14 cellular contexts compared by ENCODE assay signal in the genomic region with DNA sequence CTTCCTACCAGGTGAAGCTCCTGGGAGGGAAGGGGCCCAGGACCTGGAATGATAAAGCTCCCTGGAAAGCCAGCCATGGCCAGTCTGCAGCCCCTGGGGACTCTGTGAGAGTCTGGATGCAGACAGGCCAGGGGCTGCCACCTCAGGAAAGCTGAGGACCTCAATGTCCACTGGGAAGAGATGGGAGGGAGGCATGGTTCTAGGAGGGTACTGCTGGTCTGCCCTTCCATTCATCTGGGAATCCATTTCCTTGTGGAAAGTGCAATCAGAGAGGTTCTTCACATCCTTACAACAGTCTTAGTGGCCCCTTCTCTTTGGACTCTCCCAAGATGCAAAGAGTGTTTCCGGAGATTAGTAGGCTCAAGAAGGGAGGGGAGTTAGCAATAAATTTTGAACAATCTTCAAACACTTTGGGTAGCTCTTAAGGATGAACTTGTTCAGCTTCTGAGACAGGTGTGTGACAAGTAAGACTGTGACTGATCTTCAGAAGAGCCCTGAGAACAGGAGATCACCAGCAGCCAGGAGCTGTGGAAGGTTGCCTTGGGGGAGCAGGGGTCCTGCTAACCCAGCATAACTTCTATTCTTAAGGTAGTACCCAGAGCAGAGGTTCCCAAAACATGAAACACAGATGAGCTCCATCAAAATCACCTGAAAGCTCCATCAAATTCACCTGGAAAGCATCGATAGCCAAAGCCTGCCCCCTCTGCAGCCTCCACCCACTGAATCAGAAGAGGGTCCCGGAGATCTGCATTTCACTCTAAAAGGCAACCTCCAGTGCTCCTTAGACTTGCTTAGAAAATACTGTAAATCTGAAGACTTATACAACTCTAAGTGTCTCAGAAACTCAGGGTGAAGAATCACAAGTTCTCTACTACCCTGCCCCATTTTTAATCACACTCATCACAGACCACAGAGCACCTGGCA.
A peak's percentile ranks its signal among the peaks of the same experiment; 100 is the strongest.
DNase-seq lines count a peak whose midpoint lies in the region; ATAC-seq and TF ChIP-seq lines count a peak whose summit lies in the region.
"Had no signal": no experiment of that assay in that cellular context is flagged by ENCODE, and none has a peak within 500 bp of the region (broad histone marks: within the 10 kb centered on the region; RNA-seq: fewer than 3 reads in every experiment).

No MANE protein-coding gene starts in this region.

- TF ChIP-seq CTCF in GM12865 (IDR thresholded peaks at IDR 0.05; ENCODE audit: insufficient read depth, low read depth, low read length, missing control alignments) = no peak

- H3K36me3 Mint-ChIP-seq in activated naive CD8-positive, alpha-beta T cell = peaks cover 8% of the 10 kb centered on the region

- no peaks in the 10 kb centered on the region for H3K9me3 Mint-ChIP-seq in activated naive CD8-positive, alpha-beta T cell (ENCODE audit: low read depth)
- H3K9me3 Mint-ChIP-seq: endodermal cell had no signal

- no peaks in the 10 kb centered on the region for H3K4me1 ChIP-seq in rectal smooth muscle tissue (ENCODE audit: control insufficient read depth, insufficient read depth, low read length)

- no peaks in the 10 kb centered on the region for H3K27me3 Mint-ChIP-seq in activated naive CD8-positive, alpha-beta T cell

- no peak overlapping the region for H3K27ac ChIP-seq in rectal smooth muscle tissue (ENCODE audit: low read depth, low read length)
- H3K27ac ChIP-seq: psoas muscle, tibial artery had no signal

- peaks cover 49% of the 10 kb centered on the region for H3K4me1 Mint-ChIP-seq in activated naive CD8-positive, alpha-beta T cell (ENCODE audit: low read depth)

- no peak for TF ChIP-seq POLR2A in GM18505 (IDR thresholded peaks at IDR 0.05; ENCODE audit: borderline replicate concordance, extremely low read depth, insufficient read depth, insufficient read length)

- ATAC-seq in HG03439 (IDR thresholded peaks at IDR 0.05; ENCODE audit: unreplicated experiment) (peak; percentile 13), GM18505 (IDR thresholded peaks at IDR 0.05; ENCODE audit: unreplicated experiment) (no peak)
- ATAC-seq: psoas muscle had no signal

- H3K27me3 ChIP-seq in rectal smooth muscle tissue (ENCODE audit: control insufficient read depth, insufficient read depth, low read length) = no peaks in the 10 kb centered on the region
- H3K27me3 ChIP-seq: heart right ventricle, tibial artery had no signal

- H3K4me3 Mint-ChIP-seq in activated naive CD8-positive, alpha-beta T cell = peak overlapping the region; percentile 93
- H3K4me3 Mint-ChIP-seq: endodermal cell had no signal

- H3K4me3 ChIP-seq in GM12865 (ENCODE audit: low read depth, low read length) (peak overlapping the region; percentile 54), rectal smooth muscle tissue (ENCODE audit: low read length) (peak overlapping the region; percentile 30)
- H3K4me3 ChIP-seq: psoas muscle, tibial artery had no signal

- DNase-seq in GM12865 (ENCODE audit: low read depth) = no peak
- no peak for DNase-seq in NCI-H510A treated with DMSO at 0.1 percent for 48 hours (lab: John Stamatoyannopoulos, UW)
- no peak for DNase-seq in NCI-H774 (lab: John Stamatoyannopoulos, UW)
- DNase-seq: amniotic stem cell, Calu3, endodermal cell, heart right ventricle, NCI-H187 treated with DMSO at 0.1 percent for 48 hours, psoas muscle, tibial artery had no signal

- H3K36me3 ChIP-seq in rectal smooth muscle tissue (ENCODE audit: control insufficient read depth, insufficient read depth, low read length) = no peaks in the 10 kb centered on the region
- H3K36me3 ChIP-seq: heart right ventricle, tibial artery had no signal

- no peak overlapping the region for H3K9ac ChIP-seq in rectal smooth muscle tissue (ENCODE audit: low read length)

- H3K27ac Mint-ChIP-seq in activated naive CD8-positive, alpha-beta T cell = peak overlapping the region; percentile 98
- H3K27ac Mint-ChIP-seq: endodermal cell had no signal
